Comparison of ENCODE assay signal across 12 cellular contexts in genomic region chr10:14621037-14621436, GRCh38.
"Had no signal": no experiment of that assay in that cellular context is flagged by ENCODE, and none has a peak within 500 bp of the region (broad histone marks: within the 10 kb centered on the region; RNA-seq: fewer than 3 reads in every experiment).

No MANE protein-coding gene starts in this region.

- H3K4me3 ChIP-seq: stomach, thoracic aorta had no signal

- H3K27ac Mint-ChIP-seq: activated CD8-positive, alpha-beta T cell treated with anti-CD3 and anti-CD28 coated beads, Interleukin-2, amount 10 ng/mL, durations not matched to agents 7 days and 5 days; activated naive CD8-positive, alpha-beta T cell treated with anti-CD3 and anti-CD28 coated beads, Interleukin-2, amount 50 U/mL, for 24 hours; T-helper 17 cell; WTC11 had no signal

- H3K4me3 Mint-ChIP-seq: activated CD8-positive, alpha-beta T cell treated with anti-CD3 and anti-CD28 coated beads, Interleukin-2, amount 10 ng/mL, durations not matched to agents 7 days and 5 days; activated naive CD8-positive, alpha-beta T cell treated with anti-CD3 and anti-CD28 coated beads, Interleukin-2, amount 50 U/mL, for 24 hours; T-helper 17 cell; WTC11 had no signal

- H3K27me3 ChIP-seq: neutrophil, stomach had no signal

- H3K9me3 Mint-ChIP-seq: activated naive CD8-positive, alpha-beta T cell treated with anti-CD3 and anti-CD28 coated beads, Interleukin-2, amount 50 U/mL, for 24 hours; WTC11 had no signal

- H3K36me3 ChIP-seq: neutrophil, stomach, thoracic aorta had no signal

- ATAC-seq: activated CD8-positive, alpha-beta T cell treated with anti-CD3 and anti-CD28 coated beads, Interleukin-2, amount 10 ng/mL, durations not matched to agents 7 days and 5 days; activated naive CD8-positive, alpha-beta T cell treated with anti-CD3 and anti-CD28 coated beads, Interleukin-2, amount 50 U/mL, for 24 hours; left ventricle myocardium superior; T-helper 17 cell; WTC11 had no signal

- H3K9me3 ChIP-seq: neutrophil, stomach, thoracic aorta had no signal

- H3K36me3 Mint-ChIP-seq: WTC11 had no signal

- H3K27me3 Mint-ChIP-seq: activated naive CD8-positive, alpha-beta T cell treated with anti-CD3 and anti-CD28 coated beads, Interleukin-2, amount 50 U/mL, for 24 hours; T-helper 17 cell had no signal

- DNase-seq: activated CD4-positive, alpha-beta T cell treated with anti-CD3 and anti-CD28 coated beads for 48 hours; activated CD8-positive, alpha-beta memory T cell treated with anti-CD3 and anti-CD28 coated beads, Interleukin-2, amount 50 U/mL, for 48 hours; activated CD8-positive, alpha-beta T cell treated with anti-CD3 and anti-CD28 coated beads, Interleukin-2, amount 10 ng/mL, durations not matched to agents 7 days and 5 days; activated naive CD4-positive, alpha-beta T cell treated with Interleukin-2 at 50 U/mL for 16 hours; activated naive CD8-positive, alpha-beta T cell treated with anti-CD3 and anti-CD28 coated beads, Interleukin-2, amount 50 U/mL, for 24 hours; left ventricle myocardium superior; stimulated activated CD4-positive, alpha-beta T cell treated with anti-CD3 and anti-CD28 coated beads, Interleukin-4, amount 100 ng/mL, for 4 hours; stomach; T-helper 17 cell had no signal

- H3K27ac ChIP-seq: neutrophil, thoracic aorta had no signal
